ENCODE assay signal across 8 cellular contexts in genomic region chr16:69424935-69425784, GRCh38. TPM values are rescaled to one million over a fixed set of nuclear protein-coding genes. Genes with fewer than 3 reads are reported as not detected.
DNase-seq lines count a peak whose midpoint lies in the region; ATAC-seq, FAIRE-seq and TF ChIP-seq lines count a peak whose summit lies in the region.

No MANE protein-coding gene starts in this region.

- TF ChIP-seq POLR2A in A549 (IDR thresholded peaks at IDR 0.05; ENCODE audit: low read length): no peak

- H3F3A ChIP-seq in GM23338 (replicated peaks; ENCODE audit: low read depth): no peaks in the 10 kb centered on the region

- POLR2A ChIA-PET in A549 (lab: Yijun Ruan, JAX) (interaction anchor here (1.1 to 1.6 kb wide), 2 partner anchors 21 to 29 kb away, joined by 3 to 6 read pairs; no protein-coding TSS in a partner anchor), activated B cell treated with CpG ODN at 0.5 μM for 24 hours (lab: Charles Lee) (interaction anchor here (0.6 to 1.5 kb wide), 11 partner anchors 13 to 1101 kb away, joined by 3 to 9 read pairs (median 5); partner anchors contain the start of genes COG8, NIP7 and TERF2)

- peaks cover 15% of the 10 kb centered on the region; the same call in 1 of the 2 replicates for H3K36me3 ChIP-seq in GM23338 (ENCODE audit: insufficient read depth)
- peaks cover 2% of the 10 kb centered on the region for H3K36me3 ChIP-seq in iPS-15b (ENCODE audit: control insufficient read depth, insufficient read depth, low read length)

- H3K4me2 ChIP-seq in A549: peak overlapping the region; percentile 98
- peak overlapping the region; percentile 86 for H3K4me2 ChIP-seq in GM23338

- H2AFZ ChIP-seq in GM23338: no peak overlapping the region

- no peaks in the 10 kb centered on the region for H3K9me2 ChIP-seq in GM23338 (ENCODE audit: insufficient read depth)

- ATAC-seq in A549 (peak; percentile 15 to 43; a peak in 5 of 6 replicates), GM23338 (no peak), activated B cell treated with CpG ODN at 0.5 μM for 24 hours (ENCODE audit: low read depth) (no peak), GM18511 (IDR thresholded peaks at IDR 0.05; ENCODE audit: unreplicated experiment) (no peak), GM21529 (IDR thresholded peaks at IDR 0.05; ENCODE audit: unreplicated experiment) (no peak)
- ATAC-seq in stimulated activated naive CD8-positive, alpha-beta T cell treated with anti-CD3 and anti-CD28 coated beads, Interleukin-15, amount 100 ng/mL, for 72 hours: no peak

- 2% methylated on average over 11 of the region's 11 CpGs for WGBS in A549 (ENCODE audit: missing lambda C conversion rate)

- peaks cover 13% of the 10 kb centered on the region for H3K27me3 Mint-ChIP-seq in GM23338 (ENCODE audit: insufficient read depth, low read depth, poor library complexity)
- no peaks in the 10 kb centered on the region for H3K27me3 Mint-ChIP-seq in activated B cell treated with CpG ODN at 0.5 μM for 24 hours
- H3K27me3 Mint-ChIP-seq in stimulated activated naive CD8-positive, alpha-beta T cell treated with anti-CD3 and anti-CD28 coated beads, Interleukin-15, amount 100 ng/mL, for 72 hours: no peaks in the 10 kb centered on the region

- peaks cover 21% of the 10 kb centered on the region for H3K4me1 ChIP-seq in A549
- H3K4me1 ChIP-seq in GM23338 (ENCODE audit: insufficient read depth): peaks cover 6% of the 10 kb centered on the region; the same call in 1 of the 2 replicates
- H3K4me1 ChIP-seq in iPS-15b (ENCODE audit: control insufficient read depth, insufficient read depth, low read length): no peaks in the 10 kb centered on the region

- CTCF ChIA-PET in A549 (lab: Yijun Ruan, JAX) (interaction anchor here (0.9 to 2.7 kb wide), 4 partner anchors 11 to 250 kb away, joined by 3 to 7 read pairs (median 5); no protein-coding TSS in a partner anchor), activated B cell treated with CpG ODN at 0.5 μM for 24 hours (lab: Charles Lee) (interaction anchor here (1.2 to 1.3 kb wide), 2 partner anchors 16 to 29 kb away, joined by 3 to 5 read pairs; no protein-coding TSS in a partner anchor)

- TF ChIP-seq CTCF in A549 (IDR thresholded peaks at IDR 0.05) (no peak), GM23338 (conservative IDR thresholded peaks at IDR 0.05; ENCODE audit: low read depth in 2 of 2) (no peak), activated B cell treated with CpG ODN at 0.5 μM for 24 hours (IDR thresholded peaks at IDR 0.05) (no peak)

- 0 out of 2 replicates have a peak, but pooled peaks cover 5% of the 10 kb centered on the region for H4K20me1 ChIP-seq in GM23338 (replicated peaks; ENCODE audit: insufficient read depth)

- H3K9ac ChIP-seq in iPS-15b (ENCODE audit: low read depth, low read length): peak overlapping the region; percentile 94

- FAIRE-seq in A549 (lab: Jason Lieb, UNC): no peak

- H3K36me3 Mint-ChIP-seq in GM23338 (ENCODE audit: low read depth): peaks cover 46% of the 10 kb centered on the region
- H3K36me3 Mint-ChIP-seq in activated B cell treated with CpG ODN at 0.5 μM for 24 hours (ENCODE audit: low read depth): peaks cover 37% of the 10 kb centered on the region

- peak overlapping the region; percentile 100 for H3K4me3 Mint-ChIP-seq in GM23338
- H3K4me3 Mint-ChIP-seq in activated B cell treated with CpG ODN at 0.5 μM for 24 hours: peak overlapping the region; percentile 96
- H3K4me3 Mint-ChIP-seq in stimulated activated naive CD8-positive, alpha-beta T cell treated with anti-CD3 and anti-CD28 coated beads, Interleukin-15, amount 100 ng/mL, for 72 hours: peak overlapping the region; percentile 90 to 92

- intact Hi-C loops in activated B cell treated with CpG ODN at 0.5 μM for 24 hours (cut with micrococcal nuclease): loop anchor here (1.0 to 2.0 kb wide), 7 partner anchors 10 to 139 kb away; partner anchors contain the start of genes COG8 and NIP7

- H3K4me3 ChIP-seq in A549 (peak overlapping the region; percentile 68), GM23338 (peak overlapping the region; percentile 65), iPS-15b (ENCODE audit: low read depth, low read length) (peak overlapping the region; percentile 99)

- H3K9me3 Mint-ChIP-seq in GM23338 (peaks cover 7% of the 10 kb centered on the region), activated B cell treated with CpG ODN at 0.5 μM for 24 hours (peaks cover 6% of the 10 kb centered on the region)
- H3K9me3 Mint-ChIP-seq in stimulated activated naive CD8-positive, alpha-beta T cell treated with anti-CD3 and anti-CD28 coated beads, Interleukin-15, amount 100 ng/mL, for 72 hours: peaks cover 7 to 13% of the 10 kb centered on the region in 2 donors

- H3K27ac ChIP-seq in A549: peak overlapping the region; percentile 81 to 90
- H3K27ac ChIP-seq in GM23338 (ENCODE audit: low read depth): peak overlapping the region; percentile 34; the same call in 1 of the 2 replicates

- H3K9me3 ChIP-seq in A549 (peaks cover 8% of the 10 kb centered on the region; the same call in 1 of the 3 replicates), iPS-15b (ENCODE audit: control insufficient read depth, insufficient read depth, low read length) (no peaks in the 10 kb centered on the region)

- TF ChIP-seq EP300 in A549 (IDR thresholded peaks at IDR 0.05): no peak

- DNase-seq in A549 (ENCODE audit: low read depth in 1 of 2, low spot score in 1 of 2) (no peak), GM23338 (ENCODE audit: low spot score) (no peak), activated B cell treated with CpG ODN at 0.5 μM for 24 hours (no peak), NCI-H226 (no peak)
- no peak for DNase-seq in stimulated activated naive CD8-positive, alpha-beta T cell treated with anti-CD3 and anti-CD28 coated beads, Interleukin-15, amount 100 ng/mL, for 72 hours

- TF ChIP-seq RAD21 in A549 (conservative IDR thresholded peaks at IDR 0.05 in 1 of 2, IDR thresholded peaks at IDR 0.05 in 1 of 2): no peak

- H3K4me1 Mint-ChIP-seq in GM23338: peaks cover 3% of the 10 kb centered on the region; the same call in 1 of the 3 replicates
- peaks cover 27% of the 10 kb centered on the region for H3K4me1 Mint-ChIP-seq in activated B cell treated with CpG ODN at 0.5 μM for 24 hours
- peaks cover 49% of the 10 kb centered on the region for H3K4me1 Mint-ChIP-seq in stimulated activated naive CD8-positive, alpha-beta T cell treated with anti-CD3 and anti-CD28 coated beads, Interleukin-15, amount 100 ng/mL, for 72 hours

- H3K27me3 ChIP-seq in GM23338 (ENCODE audit: insufficient read depth) (no peaks in the 10 kb centered on the region), iPS-15b (ENCODE audit: control insufficient read depth, insufficient read depth, low read length) (no peaks in the 10 kb centered on the region)

- peak overlapping the region; percentile 98 for H3K27ac Mint-ChIP-seq in GM23338
- H3K27ac Mint-ChIP-seq in activated B cell treated with CpG ODN at 0.5 μM for 24 hours: peak overlapping the region; percentile 91
- H3K27ac Mint-ChIP-seq in stimulated activated naive CD8-positive, alpha-beta T cell treated with anti-CD3 and anti-CD28 coated beads, Interleukin-15, amount 100 ng/mL, for 72 hours: peak overlapping the region; percentile 92 to 94

- peaks cover 54% of the 10 kb centered on the region for H3K79me2 ChIP-seq in GM23338 (replicated peaks; ENCODE audit: insufficient read depth)

TF ChIP-seq in A549, 52 proteins besides CTCF, POLR2A, EP300 and RAD21 (continues in another document):
- no peak for TF ChIP-seq ESRRA (IDR thresholded peaks at IDR 0.05; ENCODE audit: borderline replicate concordance, low read length)
- no peak for TF ChIP-seq MAFK (IDR thresholded peaks at IDR 0.05; ENCODE audit: partially characterized antibody)
- no peak for TF ChIP-seq NFE2L2 (conservative IDR thresholded peaks at IDR 0.05; ENCODE audit: low read length)
- no peak for TF ChIP-seq JUNB (IDR thresholded peaks at IDR 0.05)

TF ChIP-seq in GM23338, 12 proteins besides CTCF, POLR2A, EP300 and RAD21 (continues in another document):
- TF ChIP-seq ZNF114 (CRISPR knock-in tag; IDR thresholded peaks at IDR 0.05) (no peak), JUNB (IDR thresholded peaks at IDR 0.05; ENCODE audit: unreplicated experiment) (no peak)

RNA-seq across cellular contexts. Expression of gene CYB5B, which starts 0.7 kb away (rescaled TPM):
- polyA plus RNA-seq in A549 (2011; rRNA removed): 477 and 583 TPM in 2 replicates
- polyA plus RNA-seq in A549 (2012; cell fraction: cytosol; rRNA removed): 117 and 201 TPM in 2 replicates
- polyA plus RNA-seq in A549 (2012; cell fraction: nucleus; rRNA removed): 48.0 and 91.3 TPM in 2 replicates
- 159 to 248 TPM (median 217 TPM) in 3 replicates for polyA plus RNA-seq in A549 (2017; fragmentation: RNase III; extraction: RNeasy Plus Mini Kit Qiagen cat#74134 plus additional on column Dnase treatment)
- 258 and 323 TPM in 2 replicates for polyA minus RNA-seq in A549 (2011; rRNA and poly(A)+ RNA removed)
- 65.4 and 72.0 TPM in 2 replicates for total RNA-seq in GM23338 (2014; rRNA removed; shearing (Covaris generic))
- 100 and 110 TPM in 2 replicates for polyA plus RNA-seq in GM23338 (2016; fragmentation: Nextera tagmentation; extraction: Ambion mirVana)
- total RNA-seq in activated B cell treated with CpG ODN at 0.5 μM for 24 hours: 112 and 115 TPM in 2 replicates

RNA-seq across cellular contexts. Expression of gene TERF2, which starts 39.4 kb away (rescaled TPM):
- polyA plus RNA-seq in A549 (2011; rRNA removed) (27.3 and 29.0 TPM in 2 replicates), A549 (2017; fragmentation: RNase III; extraction: RNeasy Plus Mini Kit Qiagen cat#74134 plus additional on column Dnase treatment) (25.2 to 30.6 TPM (median 30.3 TPM) in 3 replicates), GM23338 (2016; fragmentation: Nextera tagmentation; extraction: Ambion mirVana) (10.8 and 11.4 TPM in 2 replicates)
- polyA plus RNA-seq in A549 (2012; cell fraction: cytosol; rRNA removed): 11.1 and 12.4 TPM in 2 replicates
- 6.6 and 14.3 TPM in 2 replicates for polyA plus RNA-seq in A549 (2012; cell fraction: nucleus; rRNA removed)
- polyA minus RNA-seq in A549 (2011; rRNA and poly(A)+ RNA removed): 26.2 and 28.3 TPM in 2 replicates
- 28.9 and 33.0 TPM in 2 replicates for total RNA-seq in GM23338 (2014; rRNA removed; shearing (Covaris generic))
- total RNA-seq in activated B cell treated with CpG ODN at 0.5 μM for 24 hours: 48.4 and 50.3 TPM in 2 replicates

Comparison
In these comparisons a context has a peak if more than half of its experiments do, and no peak if none do; other contexts are left out.
1. ATAC-seq: peak in A549 (2 of 2); none in GM23338 (single experiment), activated B cell treated with CpG ODN at 0.5 μM for 24 hours (single experiment), stimulated activated naive CD8-positive, alpha-beta T cell treated with anti-CD3 and anti-CD28 coated beads, Interleukin-15, amount 100 ng/mL, for 72 hours (single experiment), GM18511 (single experiment) and GM21529 (single experiment).
2. Peak in every context shown above with its lines, with median percentiles within 50 percentile points of each other: H3K4me3 ChIP-seq, H3K27ac Mint-ChIP-seq and H3K4me3 Mint-ChIP-seq.